In genomic region chr19:46813570-46814358, GRCh38 we compare ENCODE assay signal across 9 cellular contexts. TPM values are rescaled to one million over a fixed set of nuclear protein-coding genes. Genes with fewer than 3 reads are reported as not detected.
DNase-seq lines count a peak whose midpoint lies in the region; ATAC-seq and TF ChIP-seq lines count a peak whose summit lies in the region.
"Had no signal": no experiment of that assay in that cellular context is flagged by ENCODE, and none has a peak within 500 bp of the region (broad histone marks: within the 10 kb centered on the region; RNA-seq: fewer than 3 reads in every experiment).

No MANE protein-coding gene starts in this region.

- H3K9me3 ChIP-seq in SK-N-SH (no peaks in the 10 kb centered on the region), heart left ventricle (no peaks in the 10 kb centered on the region)

- DNase-seq in GM23338 (ENCODE audit: low spot score) (no peak), SK-N-SH (no peak), heart left ventricle (peak; percentile 66 to 82 (median 68)), sciatic nerve (ENCODE audit: low spot score) (peak; percentile 90), ACHN (no peak)
- no peak for DNase-seq in effector memory CD8-positive, alpha-beta T cell

- H3K79me2 ChIP-seq in GM23338 (replicated peaks; ENCODE audit: insufficient read depth) (no peaks in the 10 kb centered on the region), SK-N-SH (ENCODE audit: insufficient read depth) (no peaks in the 10 kb centered on the region)

- H3K27me3 ChIP-seq in GM23338 (ENCODE audit: insufficient read depth) (no peaks in the 10 kb centered on the region), SK-N-SH (ENCODE audit: insufficient read depth) (no peaks in the 10 kb centered on the region), heart left ventricle (no peaks in the 10 kb centered on the region)

- H3K27ac ChIP-seq in GM23338 (ENCODE audit: low read depth) (peak overlapping the region; percentile 69; the same call in 1 of the 2 replicates), SK-N-SH (ENCODE audit: low read depth in 2 of 2, low read length in 1 of 2) (no peak overlapping the region; a peak in 1 of 4 replicates), heart left ventricle (peak overlapping the region in 4 of 12 donors; percentile 10 to 46 (median 20))

- H3K27me3 Mint-ChIP-seq in GM23338 (ENCODE audit: insufficient read depth, low read depth, poor library complexity): peaks cover 6% of the 10 kb centered on the region
- no peaks in the 10 kb centered on the region for H3K27me3 Mint-ChIP-seq in stimulated activated memory B cell treated with anti-CD40 and anti-IgM and Interleukin-4, amounts not matched to agents 10 μg/mL and 1 μg/mL and 100 μg/mL, for 72 hours
- no peaks in the 10 kb centered on the region for H3K27me3 Mint-ChIP-seq in effector memory CD8-positive, alpha-beta T cell

- POLR2A ChIA-PET in SK-N-SH (lab: Yijun Ruan, JAX): no interaction called here

- 47% methylated on average over 11 of the region's 11 CpGs for WGBS in SK-N-SH (ENCODE audit: low lambda C conversion rate)
- WGBS in heart left ventricle, 4 donors: 45 to 62% (median 49%) methylated on average over 11 of the region's 11 CpGs

- H3K4me3 Mint-ChIP-seq in GM23338: no peak overlapping the region; the same call in 2 of the 3 replicates
- no peak overlapping the region for H3K4me3 Mint-ChIP-seq in stimulated activated memory B cell treated with anti-CD40 and anti-IgM and Interleukin-4, amounts not matched to agents 10 μg/mL and 1 μg/mL and 100 μg/mL, for 72 hours
- H3K4me3 Mint-ChIP-seq in effector memory CD8-positive, alpha-beta T cell: no peak overlapping the region
- H3K4me3 Mint-ChIP-seq: neural crest cell had no signal

- no peaks in the 10 kb centered on the region for H3K36me3 Mint-ChIP-seq in GM23338 (ENCODE audit: low read depth)
- no peaks in the 10 kb centered on the region for H3K36me3 Mint-ChIP-seq in stimulated activated memory B cell treated with anti-CD40 and anti-IgM and Interleukin-4, amounts not matched to agents 10 μg/mL and 1 μg/mL and 100 μg/mL, for 72 hours
- H3K36me3 Mint-ChIP-seq in effector memory CD8-positive, alpha-beta T cell (ENCODE audit: insufficient read depth): peaks cover 4% of the 10 kb centered on the region

- in situ Hi-C loops in ACHN (cut with HindIII; ENCODE audit: low pct_ligation_motif_present, low pct_unique_long_range_greater_than_20kb, low sequenced_read_pairs): no loop called here

- no peaks in the 10 kb centered on the region; the same call in 1 of the 2 replicates for H3K4me1 ChIP-seq in GM23338 (ENCODE audit: insufficient read depth)
- peaks cover 0 to 13% of the 10 kb centered on the region in 2 experiments; a peak in 1 of 4 replicates for H3K4me1 ChIP-seq in SK-N-SH (ENCODE audit: control insufficient read depth in 1 of 2, insufficient read depth in 2 of 2, low read depth in 1 of 2, low read length in 1 of 2)
- H3K4me1 ChIP-seq in heart left ventricle: peaks cover 0 to 18% (median 4%) of the 10 kb centered on the region in 12 donors

- peak; percentile 63 for ATAC-seq in GM23338
- peak; percentile 51 to 72 (median 67) for ATAC-seq in heart left ventricle
- ATAC-seq in sciatic nerve: peak; percentile 95
- no peak for ATAC-seq in stimulated activated memory B cell treated with anti-CD40 and anti-IgM and Interleukin-4, amounts not matched to agents 10 μg/mL and 1 μg/mL and 100 μg/mL, for 72 hours
- no peak for ATAC-seq in effector memory CD8-positive, alpha-beta T cell (replicated peaks)
- no peak for ATAC-seq in HG02970 (IDR thresholded peaks at IDR 0.05; ENCODE audit: low FRiP score, unreplicated experiment)

- H2AFZ ChIP-seq in GM23338 (peak overlapping the region; percentile 89), SK-N-SH (ENCODE audit: low read depth) (peak overlapping the region; percentile 72; the same call in 1 of the 2 replicates)

- CTCF ChIA-PET in SK-N-SH (lab: Yijun Ruan, JAX): no interaction called here

- H3K4me3 ChIP-seq in GM23338 (no peak overlapping the region), SK-N-SH (ENCODE audit: low read depth in 2 of 2, low read length in 1 of 2) (no peak overlapping the region), heart left ventricle (no peak overlapping the region)

- H3K27ac Mint-ChIP-seq in GM23338: no peak overlapping the region
- no peak overlapping the region for H3K27ac Mint-ChIP-seq in stimulated activated memory B cell treated with anti-CD40 and anti-IgM and Interleukin-4, amounts not matched to agents 10 μg/mL and 1 μg/mL and 100 μg/mL, for 72 hours
- no peak overlapping the region for H3K27ac Mint-ChIP-seq in effector memory CD8-positive, alpha-beta T cell

- TF ChIP-seq EP300 in SK-N-SH (IDR thresholded peaks at IDR 0.05; ENCODE audit: borderline replicate concordance in 1 of 2, low read depth in 1 of 2, low read length in 1 of 2): no peak; a peak in 1 of 4 replicates

- TF ChIP-seq POLR2A in heart left ventricle (IDR thresholded peaks at IDR 0.05): no peak

- no peak for TF ChIP-seq RAD21 in SK-N-SH (IDR thresholded peaks at IDR 0.05; ENCODE audit: low read length)

- TF ChIP-seq CTCF in GM23338 (conservative IDR thresholded peaks at IDR 0.05; ENCODE audit: low read depth in 2 of 2) (no peak), SK-N-SH (IDR thresholded peaks at IDR 0.05) (no peak), heart left ventricle (IDR thresholded peaks at IDR 0.05) (no peak)

- H4K20me1 ChIP-seq in GM23338 (replicated peaks; ENCODE audit: insufficient read depth) (no peaks in the 10 kb centered on the region), SK-N-SH (ENCODE audit: insufficient read depth) (no peaks in the 10 kb centered on the region)

- no peaks in the 10 kb centered on the region; the same call in 2 of the 3 replicates for H3K9me3 Mint-ChIP-seq in GM23338
- no peaks in the 10 kb centered on the region for H3K9me3 Mint-ChIP-seq in stimulated activated memory B cell treated with anti-CD40 and anti-IgM and Interleukin-4, amounts not matched to agents 10 μg/mL and 1 μg/mL and 100 μg/mL, for 72 hours
- H3K9me3 Mint-ChIP-seq in effector memory CD8-positive, alpha-beta T cell: no peaks in the 10 kb centered on the region
- H3K9me3 Mint-ChIP-seq: neural crest cell had no signal

- H3K9ac ChIP-seq in SK-N-SH: no peak overlapping the region

- H3K9me2 ChIP-seq in GM23338 (ENCODE audit: insufficient read depth) (no peaks in the 10 kb centered on the region), SK-N-SH (no peaks in the 10 kb centered on the region)

- intact Hi-C loops in heart left ventricle (cut with DNase I): no loop called here
- intact Hi-C loops in sciatic nerve (cut with DNase I): no loop called here

- H3K36me3 ChIP-seq in GM23338 (ENCODE audit: insufficient read depth) (no peaks in the 10 kb centered on the region), SK-N-SH (replicated peaks in 1 of 2; ENCODE audit: control insufficient read depth in 1 of 2, insufficient read depth in 2 of 2, low read length in 1 of 2) (no peaks in the 10 kb centered on the region), heart left ventricle (no peaks in the 10 kb centered on the region)

- H3F3A ChIP-seq in GM23338 (replicated peaks; ENCODE audit: low read depth): no peaks in the 10 kb centered on the region
- H3F3A ChIP-seq in SK-N-SH (replicated peaks; ENCODE audit: insufficient read depth): no peaks in the 10 kb centered on the region

- peaks cover 12% of the 10 kb centered on the region for H3K4me1 Mint-ChIP-seq in GM23338
- peaks cover 7% of the 10 kb centered on the region for H3K4me1 Mint-ChIP-seq in stimulated activated memory B cell treated with anti-CD40 and anti-IgM and Interleukin-4, amounts not matched to agents 10 μg/mL and 1 μg/mL and 100 μg/mL, for 72 hours
- no peaks in the 10 kb centered on the region for H3K4me1 Mint-ChIP-seq in effector memory CD8-positive, alpha-beta T cell (ENCODE audit: low read depth in 2 of 2)

- H3K4me2 ChIP-seq in GM23338: 0 out of 2 replicates have a peak overlapping the region, but pooled peaks have one; percentile 48
- no peak overlapping the region for H3K4me2 ChIP-seq in SK-N-SH

TF ChIP-seq in SK-N-SH, 30 proteins besides CTCF, POLR2A, EP300 and RAD21:
- TF ChIP-seq USF1 (IDR thresholded peaks at IDR 0.05; ENCODE audit: borderline replicate concordance, low read depth) (no peak), TCF12 (IDR thresholded peaks at IDR 0.05) (peak; percentile 72)

RNA-seq across cellular contexts. Expression of gene SLC1A5, which starts 25.4 kb away (rescaled TPM):
- 249 and 272 TPM in 2 replicates for total RNA-seq in GM23338 (2014; rRNA removed; shearing (Covaris generic))
- 103 and 109 TPM in 2 replicates for polyA plus RNA-seq in GM23338 (2016; fragmentation: Nextera tagmentation; extraction: Ambion mirVana)
- 76.7 and 80.4 TPM in 2 replicates for polyA plus RNA-seq in SK-N-SH (2012; rRNA removed)
- 38.6 and 52.9 TPM in 2 replicates for polyA plus RNA-seq in SK-N-SH (2012; cell fraction: cytosol; rRNA removed)
- 59.2 and 69.9 TPM in 2 replicates for polyA plus RNA-seq in SK-N-SH (2012; cell fraction: nucleus; rRNA removed)
- total RNA-seq in heart left ventricle: 10 to 100 TPM in 4 of 9 donors, 1 to 10 TPM in 5; 3.7 to 22.4 (median 8.9) TPM
- 10 to 100 TPM in 1 of 2 donors, 1 to 10 TPM in 1; 3.8 to 21.5 TPM for polyA plus RNA-seq in heart left ventricle
- total RNA-seq in sciatic nerve: 71.0 TPM

RNA-seq across cellular contexts. Expression of gene AP2S1, which starts 36.9 kb away (rescaled TPM):
- total RNA-seq in GM23338 (2014; rRNA removed; shearing (Covaris generic)): 115 and 140 TPM in 2 replicates
- polyA plus RNA-seq in GM23338 (2016; fragmentation: Nextera tagmentation; extraction: Ambion mirVana): 278 and 299 TPM in 2 replicates
- polyA plus RNA-seq in SK-N-SH (2012; rRNA removed): 380 and 565 TPM in 2 replicates
- 343 and 389 TPM in 2 replicates for polyA plus RNA-seq in SK-N-SH (2012; cell fraction: cytosol; rRNA removed)
- 163 and 226 TPM in 2 replicates for polyA plus RNA-seq in SK-N-SH (2012; cell fraction: nucleus; rRNA removed)
- 100 to 1,000 TPM in 2 of 9 donors, 10 to 100 TPM in 7; 75.3 to 148 (median 84.5) TPM for total RNA-seq in heart left ventricle
- 100 to 1,000 TPM in 1 of 2 donors, 10 to 100 TPM in 1; 85.8 to 166 TPM for polyA plus RNA-seq in heart left ventricle
- total RNA-seq in sciatic nerve: 59.7 TPM

RNA-seq across cellular contexts. Expression of gene ARHGAP35, which starts 47.0 kb away (rescaled TPM):
- 49.4 and 57.7 TPM in 2 replicates for total RNA-seq in GM23338 (2014; rRNA removed; shearing (Covaris generic))
- polyA plus RNA-seq in GM23338 (2016; fragmentation: Nextera tagmentation; extraction: Ambion mirVana) (13.6 and 14.4 TPM in 2 replicates), SK-N-SH (2012; rRNA removed) (19.7 and 25.1 TPM in 2 replicates), heart left ventricle (10 to 100 TPM; 34.8 to 68.1 TPM)
- 16.2 and 21.9 TPM in 2 replicates for polyA plus RNA-seq in SK-N-SH (2012; cell fraction: cytosol; rRNA removed)
- 21.0 and 26.2 TPM in 2 replicates for polyA plus RNA-seq in SK-N-SH (2012; cell fraction: nucleus; rRNA removed)
- total RNA-seq in heart left ventricle (10 to 100 TPM; 59.5 to 91.0 (median 77.2) TPM), sciatic nerve (67.0 TPM)

Comparison
In these comparisons a context has a peak if more than half of its experiments do, and no peak if none do; other contexts are left out.
1. ATAC-seq: peak in GM23338 (single experiment), heart left ventricle (4 of 4) and sciatic nerve (single experiment); none in stimulated activated memory B cell treated with anti-CD40 and anti-IgM and Interleukin-4, amounts not matched to agents 10 μg/mL and 1 μg/mL and 100 μg/mL, for 72 hours (single experiment), effector memory CD8-positive, alpha-beta T cell (single experiment) and HG02970 (single experiment).
2. DNase-seq: peak in heart left ventricle (5 of 5) and sciatic nerve (single experiment); none in GM23338 (single experiment), SK-N-SH (single experiment), ACHN (single experiment) and effector memory CD8-positive, alpha-beta T cell (0 of 3).